In genomic region chr17:82830249-82830661, GRCh38 we compare ENCODE assay signal across 15 cellular contexts. TPM values are rescaled to one million over a fixed set of nuclear protein-coding genes. Genes with fewer than 3 reads are reported as not detected.
DNase-seq lines count a peak whose midpoint lies in the region; ATAC-seq and TF ChIP-seq lines count a peak whose summit lies in the region.
"Had no signal": no experiment of that assay in that cellular context is flagged by ENCODE, and none has a peak within 500 bp of the region (broad histone marks: within the 10 kb centered on the region; RNA-seq: fewer than 3 reads in every experiment).

No MANE protein-coding gene starts in this region.

- H3K4me3 ChIP-seq in fibroblast of villous mesenchyme (ENCODE audit: low read depth, low read length): no peak overlapping the region
- H3K4me3 ChIP-seq: Peyer's patch, right lobe of liver had no signal

- H3K4me1 Mint-ChIP-seq in endothelial cell (ENCODE audit: unreplicated experiment): peaks cover 2% of the 10 kb centered on the region
- H3K4me1 Mint-ChIP-seq: brain had no signal

- peaks cover 28% of the 10 kb centered on the region for H3K36me3 Mint-ChIP-seq in endothelial cell (ENCODE audit: low read depth, unreplicated experiment)

- no peak for ATAC-seq in GM21381 (IDR thresholded peaks at IDR 0.05; ENCODE audit: unreplicated experiment)
- ATAC-seq in GM18861 (IDR thresholded peaks at IDR 0.05; ENCODE audit: unreplicated experiment): no peak

- DNase-seq in DMS153 treated with DMSO at 0.1 percent for 48 hours (lab: John Stamatoyannopoulos, UW; ENCODE audit: unreplicated experiment) (peak; percentile 86), NCI-H69 (lab: John Stamatoyannopoulos, UW) (peak; percentile 72), fibroblast of villous mesenchyme (ENCODE audit: low read depth) (peak; percentile 37), posterior cingulate gyrus (peak in 8 of 10 donors; percentile 32 to 92 (median 57)), NK-92 (lab: John Stamatoyannopoulos, UW; ENCODE audit: unreplicated experiment) (no peak), endothelial cell (ENCODE audit: low spot score) (no peak)
- DNase-seq: activated CD4-positive, alpha-beta memory T cell treated with anti-CD3 and anti-CD28 coated beads for 36 hours; activated effector memory CD4-positive, alpha-beta T cell treated with Interleukin-2 at 50 U/mL for 16 hours; Kasumi-1; Peyer's patch had no signal

- H3K27ac Mint-ChIP-seq in endothelial cell (ENCODE audit: unreplicated experiment): no peak overlapping the region
- H3K27ac Mint-ChIP-seq: activated CD4-positive, alpha-beta memory T cell treated with anti-CD3 and anti-CD28 coated beads for 36 hours; brain had no signal

- H3K9me3 Mint-ChIP-seq in endothelial cell (ENCODE audit: unreplicated experiment): no peaks in the 10 kb centered on the region
- H3K9me3 Mint-ChIP-seq: activated CD4-positive, alpha-beta memory T cell treated with anti-CD3 and anti-CD28 coated beads for 36 hours had no signal

- peaks cover 5% of the 10 kb centered on the region for H3K27me3 Mint-ChIP-seq in endothelial cell (ENCODE audit: unreplicated experiment)
- H3K27me3 Mint-ChIP-seq: activated CD4-positive, alpha-beta memory T cell treated with anti-CD3 and anti-CD28 coated beads for 36 hours had no signal

- intact Hi-C loops in posterior cingulate gyrus (cut with DNase I): no loop called here

- no peak for TF ChIP-seq CTCF in fibroblast of villous mesenchyme (IDR thresholded peaks at IDR 0.05; ENCODE audit: insufficient read depth, low read depth, low read length)
- TF ChIP-seq CTCF in endothelial cell (IDR thresholded peaks at IDR 0.05; ENCODE audit: unreplicated experiment): no peak

- H3K4me3 Mint-ChIP-seq in endothelial cell (ENCODE audit: unreplicated experiment): no peak overlapping the region
- H3K4me3 Mint-ChIP-seq: activated CD4-positive, alpha-beta memory T cell treated with anti-CD3 and anti-CD28 coated beads for 36 hours; brain had no signal

RNA-seq across cellular contexts. Expression of gene ZNF750, which starts 9.6 kb away (rescaled TPM):
- total RNA-seq in fibroblast of villous mesenchyme (not detected in 2 replicates), endothelial cell (ENCODE audit: unreplicated experiment) (0.31 TPM)
- total RNA-seq: activated CD4-positive, alpha-beta memory T cell treated with anti-CD3 and anti-CD28 coated beads for 36 hours; Peyer's patch; right lobe of liver; T-helper 2 cell treated with Interferon-gamma antibody and Interleukin-4, amounts not matched to agents 100 ng/mL and 5 ng/mL, for 36 hours had no signal

Comparison
In these comparisons a context has a peak if more than half of its experiments do, and no peak if none do; other contexts are left out.
1. DNase-seq: peak in DMS153 treated with DMSO at 0.1 percent for 48 hours (single experiment), NCI-H69 (single experiment), fibroblast of villous mesenchyme (single experiment) and posterior cingulate gyrus (8 of 10); none in NK-92 (single experiment) and endothelial cell (single experiment).